25 cellular contexts compared by ENCODE assay signal in the genomic region with DNA sequence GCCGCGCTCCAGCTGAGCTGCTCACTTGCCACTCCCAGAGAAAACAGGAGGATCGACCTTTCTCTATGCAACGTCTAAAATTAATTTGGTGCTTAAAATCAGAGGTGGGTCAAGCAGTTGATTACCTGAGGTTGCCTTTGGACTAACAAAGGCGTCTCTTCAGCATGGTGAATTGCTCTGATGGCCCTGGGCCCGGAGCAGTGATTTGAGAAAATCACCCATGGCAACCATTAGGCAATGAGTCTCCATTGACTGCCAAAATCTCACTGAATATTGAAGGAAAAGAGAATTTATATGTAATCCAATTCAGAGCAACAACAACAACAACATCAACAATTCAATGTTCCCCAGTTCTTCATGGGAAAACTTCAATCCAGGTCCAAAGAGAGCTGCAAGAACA.
"Had no signal": no experiment of that assay in that cellular context is flagged by ENCODE, and none has a peak within 500 bp of the region (broad histone marks: within the 10 kb centered on the region; RNA-seq: fewer than 3 reads in every experiment).

No MANE protein-coding gene starts in this region.

- H3K4me1 Mint-ChIP-seq: activated CD4-positive, alpha-beta memory T cell treated with anti-CD3 and anti-CD28 coated beads, Interleukin-2, amount 10 ng/mL, durations not matched to agents 7 days and 5 days; activated naive CD4-positive, alpha-beta T cell treated with anti-CD3 and anti-CD28 coated beads, Interleukin-2, amount 10 ng/mL, durations not matched to agents 7 days and 5 days; activated naive CD8-positive, alpha-beta T cell treated with anti-CD3 and anti-CD28 coated beads for 36 hours; activated T-helper 17 cell treated with anti-CD3 and anti-CD28 coated beads, Interleukin-2, amount 50 U/mL, for 72 hours had no signal

- H3K27me3 ChIP-seq: brain microvascular endothelial cell, cardiac muscle cell had no signal

- H3K9me3 Mint-ChIP-seq: activated CD4-positive, alpha-beta memory T cell treated with anti-CD3 and anti-CD28 coated beads, Interleukin-2, amount 10 ng/mL, durations not matched to agents 7 days and 5 days; activated naive CD4-positive, alpha-beta T cell treated with anti-CD3 and anti-CD28 coated beads, Interleukin-2, amount 10 ng/mL, durations not matched to agents 7 days and 5 days; activated naive CD8-positive, alpha-beta T cell treated with anti-CD3 and anti-CD28 coated beads for 36 hours; activated T-helper 17 cell treated with anti-CD3 and anti-CD28 coated beads, Interleukin-2, amount 50 U/mL, for 72 hours had no signal

- H3K4me3 Mint-ChIP-seq: activated CD4-positive, alpha-beta memory T cell treated with anti-CD3 and anti-CD28 coated beads, Interleukin-2, amount 10 ng/mL, durations not matched to agents 7 days and 5 days; activated naive CD4-positive, alpha-beta T cell treated with anti-CD3 and anti-CD28 coated beads, Interleukin-2, amount 10 ng/mL, durations not matched to agents 7 days and 5 days; activated naive CD8-positive, alpha-beta T cell treated with anti-CD3 and anti-CD28 coated beads for 36 hours; activated T-helper 17 cell treated with anti-CD3 and anti-CD28 coated beads, Interleukin-2, amount 50 U/mL, for 72 hours had no signal

- H3K27ac Mint-ChIP-seq: activated CD4-positive, alpha-beta memory T cell treated with anti-CD3 and anti-CD28 coated beads, Interleukin-2, amount 10 ng/mL, durations not matched to agents 7 days and 5 days; activated naive CD4-positive, alpha-beta T cell treated with anti-CD3 and anti-CD28 coated beads, Interleukin-2, amount 10 ng/mL, durations not matched to agents 7 days and 5 days; activated naive CD8-positive, alpha-beta T cell treated with anti-CD3 and anti-CD28 coated beads for 36 hours; activated T-helper 17 cell treated with anti-CD3 and anti-CD28 coated beads, Interleukin-2, amount 50 U/mL, for 72 hours had no signal

- ATAC-seq: activated T-helper 17 cell treated with anti-CD3 and anti-CD28 coated beads, Interleukin-2, amount 50 U/mL, for 72 hours; Panc1; Right ventricle myocardium inferior had no signal

- H3K36me3 Mint-ChIP-seq: activated naive CD4-positive, alpha-beta T cell treated with anti-CD3 and anti-CD28 coated beads, Interleukin-2, amount 10 ng/mL, durations not matched to agents 7 days and 5 days; activated naive CD8-positive, alpha-beta T cell treated with anti-CD3 and anti-CD28 coated beads for 36 hours had no signal

- H3K27ac ChIP-seq: brain microvascular endothelial cell, cardiac muscle cell, SK-N-MC, VCaP had no signal

- DNase-seq: activated CD4-positive, alpha-beta memory T cell treated with anti-CD3 and anti-CD28 coated beads, Interleukin-2, amount 10 ng/mL, durations not matched to agents 7 days and 5 days; activated CD4-positive, alpha-beta T cell treated with anti-CD3 and anti-CD28 coated beads, Interleukin-2, amount 50 U/mL, for 1 hour; activated CD4-positive, CD25-positive, alpha-beta regulatory T cell; activated gamma-delta T cell; activated naive CD4-positive, alpha-beta T cell treated with anti-CD3 and anti-CD28 coated beads, Interleukin-2, amount 10 ng/mL, durations not matched to agents 7 days and 5 days; activated naive CD8-positive, alpha-beta T cell treated with anti-CD3 and anti-CD28 coated beads for 36 hours; activated T-cell treated with anti-CD3 and anti-CD28 coated beads for 4 hours; activated T-cell treated with anti-CD3 and anti-CD28 coated beads, Interleukin-2, amount 50 U/mL, for 48 hours; brain microvascular endothelial cell; NCI-H1105 treated with DMSO at 0.1 percent for 48 hours; NCI-H1436 treated with DMSO at 0.1 percent for 48 hours; NCI-H187; NCI-H2081 treated with DMSO at 0.1 percent for 48 hours; NCI-H446; NCI-H524; NCI-H774; NK-92 treated with Interleukin-12 subunit alpha and Interleukin-12 subunit beta, amount 100 ng/mL, for 24 hours; RPMI8226; T-helper 1 cell had no signal

- H3K4me3 ChIP-seq: cardiac muscle cell, SK-N-MC had no signal

- H3K36me3 ChIP-seq: brain microvascular endothelial cell, cardiac muscle cell had no signal
